Comparison of ENCODE assay signal across 23 cellular contexts in the genomic region with DNA sequence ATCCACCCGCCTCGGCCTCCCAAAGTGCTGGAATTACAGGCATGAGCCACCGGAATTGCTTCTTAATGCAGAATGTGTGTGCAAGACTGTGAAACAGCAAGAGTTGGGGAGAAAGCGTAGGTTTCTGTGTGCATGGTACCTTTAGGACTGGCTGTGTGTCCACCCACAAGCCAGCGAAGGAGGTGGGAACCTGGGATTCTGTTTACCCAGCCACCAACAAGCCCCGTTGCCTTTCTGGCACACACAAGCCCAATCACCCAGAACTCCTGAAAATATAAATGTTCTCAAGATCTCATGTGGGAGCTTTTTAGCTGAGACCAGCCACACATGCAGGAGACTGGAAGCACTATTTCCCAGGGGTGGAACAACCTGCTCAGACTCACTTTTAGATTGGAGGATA.
"Had no signal": no experiment of that assay in that cellular context is flagged by ENCODE, and none has a peak within 500 bp of the region (broad histone marks: within the 10 kb centered on the region; RNA-seq: fewer than 3 reads in every experiment).

No MANE protein-coding gene starts in this region.

- H3K36me3 ChIP-seq: MG63 had no signal

- DNase-seq: IMR-90, Kasumi-1, MG63, NCI-H1092, NCI-H1105 treated with DMSO at 0.1 percent for 48 hours, NCI-H1417 treated with DMSO at 0.1 percent for 48 hours, NCI-H146, NCI-H1694 treated with DMSO at 0.1 percent for 48 hours, NCI-H1930, NCI-H2081, NCI-H2107, NCI-H2227 treated with DMSO at 0.1 percent for 48 hours, NCI-H510A, NCI-H524 treated with DMSO at 0.1 percent for 48 hours, NCI-H774, Right ventricle myocardium superior, RPMI8226, SIG-M5 had no signal

- H3K4me2 ChIP-seq: KMS-11 had no signal

- H3K27me3 ChIP-seq: MG63, SJSA1 had no signal

- H3K9me3 ChIP-seq: SJSA1 had no signal

- H3K27ac ChIP-seq: KMS-11, SJSA1, SK-N-MC had no signal

- FAIRE-seq: HepG2, RCC 7860 had no signal

- H3K9ac ChIP-seq: KMS-11 had no signal

- H3K4me3 ChIP-seq: MG63, SJSA1, SK-N-MC had no signal

- ATAC-seq: HepG2 had no signal
